In genomic region chr7:99325597-99326407, GRCh38 we compare ENCODE assay signal across 8 cellular contexts. TPM values are rescaled to one million over a fixed set of nuclear protein-coding genes. Genes with fewer than 3 reads are reported as not detected.
A peak's percentile ranks its signal among the peaks of the same experiment; 100 is the strongest.
DNase-seq lines count a peak whose midpoint lies in the region; ATAC-seq and TF ChIP-seq lines count a peak whose summit lies in the region.

ARPC1A (plus strand) TSS chr7:99325898; CDS start chr7:99333354, 7,456 bp downstream.

- H3K36me3 ChIP-seq in IMR-90 (ENCODE audit: control insufficient read depth, insufficient read depth, low read length) (no peaks in the 10 kb centered on the region), OCI-LY7 (ENCODE audit: insufficient read depth, low read length) (peaks cover 10% of the 10 kb centered on the region)

- H2AK5ac ChIP-seq in IMR-90 (ENCODE audit: low read depth, low read length): peak within 1 kb of the TSS; percentile 85

- TF ChIP-seq POLR2A in IMR-90 (IDR thresholded peaks at IDR 0.05; ENCODE audit: low read depth, low read length): peak; percentile 75

- H3K79me2 ChIP-seq in OCI-LY7 (ENCODE audit: insufficient read depth, low read depth, low read length): peaks cover 47% of the 10 kb centered on the region

- H2BK120ac ChIP-seq in IMR-90 (ENCODE audit: low read depth, low read length): 0 out of 2 replicates have a peak within 1 kb of the TSS, but pooled peaks have one; percentile 73

- H4K20me1 ChIP-seq in IMR-90 (ENCODE audit: insufficient read depth, low read length) (peaks cover 18% of the 10 kb centered on the region), OCI-LY7 (ENCODE audit: insufficient read depth, low read length) (0 out of 2 replicates have a peak, but pooled peaks cover 13% of the 10 kb centered on the region)

- peak; percentile 36 for TF ChIP-seq RAD21 in IMR-90 (IDR thresholded peaks at IDR 0.05; ENCODE audit: low read length)

- in situ Hi-C loops in IMR-90 (cut with MboI; ENCODE audit: low sequenced_read_pairs): no loop called here

- H2BK5ac ChIP-seq in IMR-90 (ENCODE audit: low read depth, low read length, poor library complexity, severe bottlenecking): peak within 1 kb of the TSS; percentile 82

- H2AK9ac ChIP-seq in IMR-90 (replicated peaks; ENCODE audit: low read depth, low read length, poor library complexity): peak within 1 kb of the TSS; percentile 96

- H3K9me1 ChIP-seq in IMR-90 (ENCODE audit: insufficient read depth, low read length): 0 out of 2 replicates have a peak, but pooled peaks cover 3% of the 10 kb centered on the region

- H2AFZ ChIP-seq in IMR-90 (replicated peaks; ENCODE audit: low read length, poor library complexity) (peak within 1 kb of the TSS; percentile 97), OCI-LY7 (ENCODE audit: low read length) (peak within 1 kb of the TSS; percentile 43)

- H3K18ac ChIP-seq in IMR-90 (ENCODE audit: low read depth, low read length): peak within 1 kb of the TSS; percentile 56

- H4K5ac ChIP-seq in IMR-90 (ENCODE audit: low read depth, low read length): peak within 1 kb of the TSS; percentile 92

- H4K8ac ChIP-seq in IMR-90 (ENCODE audit: low read depth in 2 of 2, low read length in 2 of 2): peak within 1 kb of the TSS; percentile 84 to 100

- peaks cover 9 to 30% of the 10 kb centered on the region in 2 experiments; a peak in 3 of 4 replicates for H3K79me1 ChIP-seq in IMR-90 (ENCODE audit: low read depth in 1 of 2, low read length in 2 of 2)

- peak; percentile 88 for DNase-seq in DMS 273 treated with DMSO at 0.1 percent for 48 hours (lab: John Stamatoyannopoulos, UW)
- peak; percentile 91 for DNase-seq in IMR-90
- DNase-seq in OCI-LY7 (ENCODE audit: low spot score): peak; percentile 93
- peak; percentile 92 for DNase-seq in activated T-cell treated with anti-CD3 and anti-CD28 coated beads for 1 hour (ENCODE audit: low read depth)
- peak; percentile 89 for DNase-seq in epidermal melanocyte (ENCODE audit: insufficient read length, low spot score)
- DNase-seq in middle frontal gyrus (ENCODE audit: extremely low spot score, low spot score): peak; percentile 83
- peak; percentile 85 to 86 for DNase-seq in stimulated activated CD8-positive, alpha-beta memory T cell treated with anti-CD3 and anti-CD28 coated beads, Interleukin-2, amount 100 ng/mL, for 1 hour (ENCODE audit: low read depth in 2 of 2)

- BruUV-seq in IMR-90 (replicated peaks; lab: Mats Ljungman, UMichigan): no TSS peak
- no TSS peak for BruUV-seq in OCI-LY7 (replicated peaks; lab: Mats Ljungman, UMichigan)

- POLR2A ChIA-PET in IMR-90 (lab: Charles Lee; ENCODE audit: unreplicated experiment) (interaction anchor here (0.6 to 0.9 kb wide), 2 partner anchors 20 to 184 kb away, joined by 3 to 6 read pairs; no protein-coding TSS in a partner anchor), OCI-LY7 (lab: Charles Lee) (interaction anchor here (0.5 to 2.9 kb wide), 7 partner anchors 9 to 1077 kb away, joined by 3 to 8 read pairs (median 3); partner anchors contain the start of genes BUD31 and PDAP1)

- dilution Hi-C loops in IMR-90 (cut with HindIII; ENCODE audit: low sequenced_read_pairs, unreplicated experiment): no loop called here

- H3K9ac ChIP-seq in IMR-90 (ENCODE audit: low read depth, low read length): peak within 1 kb of the TSS; percentile 88

- 0 out of 2 replicates have a peak, but pooled peaks cover 2% of the 10 kb centered on the region for H3K4me1 ChIP-seq in IMR-90 (ENCODE audit: control insufficient read depth, insufficient read depth, low read length)
- peaks cover 19% of the 10 kb centered on the region for H3K4me1 ChIP-seq in OCI-LY7 (ENCODE audit: insufficient read depth, low read length, poor library complexity, severe bottlenecking)

- peak within 1 kb of the TSS; percentile 95 for H4K91ac ChIP-seq in IMR-90 (ENCODE audit: insufficient read depth, low read depth, low read length)

- peak; percentile 87 for ATAC-seq in GM21528 (IDR thresholded peaks at IDR 0.05; ENCODE audit: low FRiP score, unreplicated experiment)
- peak; percentile 94 for ATAC-seq in IMR-90 (ENCODE audit: low read depth)

- H3K9me3 ChIP-seq in IMR-90 (ENCODE audit: control insufficient read depth, insufficient read depth, low read length) (no peaks in the 10 kb centered on the region), OCI-LY7 (ENCODE audit: low read length) (no peaks in the 10 kb centered on the region)

- H3K4ac ChIP-seq in IMR-90 (ENCODE audit: low read depth, low read length): peak within 1 kb of the TSS; percentile 100

- intact Hi-C loops in IMR-90 (cut with micrococcal nuclease): loop anchor here (5.0 kb wide), 2 partner anchors 184 to 284 kb away; partner anchors contain the start of gene SMURF1
- intact Hi-C loops in OCI-LY7 (cut with micrococcal nuclease; ENCODE audit: unreplicated experiment): loop anchor here (1.0 to 5.0 kb wide), 2 partner anchors 80 to 284 kb away; no protein-coding TSS in a partner anchor

- H3K56ac ChIP-seq in IMR-90 (ENCODE audit: extremely low read depth, insufficient read depth, low read length): peak within 1 kb of the TSS; percentile 79

- H3K4me3 ChIP-seq in IMR-90 (ENCODE audit: insufficient read depth, low read depth, low read length): peak within 1 kb of the TSS; percentile 82
- peak within 1 kb of the TSS; percentile 87 for H3K4me3 ChIP-seq in OCI-LY7 (ENCODE audit: low read depth, low read length, poor library complexity, severe bottlenecking)

- H2BK15ac ChIP-seq in IMR-90 (ENCODE audit: low read depth, low read length): no peak within 1 kb of the TSS

- H3K9me2 ChIP-seq in OCI-LY7 (ENCODE audit: insufficient read depth, low read length): no peaks in the 10 kb centered on the region

- no peak within 1 kb of the TSS for H2BK20ac ChIP-seq in IMR-90 (ENCODE audit: low read depth, low read length)

- CTCF ChIA-PET in IMR-90 (lab: Yijun Ruan, JAX): interaction anchor here (0.6 kb wide), 1 partner anchor 10 kb away, joined by 7 read pairs; no protein-coding TSS in a partner anchor
- CTCF ChIA-PET in OCI-LY7 (lab: Charles Lee; ENCODE audit: unreplicated experiment): interaction anchor here (0.6 kb wide), 1 partner anchor 82 kb away, joined by 3 read pairs; no protein-coding TSS in a partner anchor

- peak within 1 kb of the TSS; percentile 100 for H3K23ac ChIP-seq in IMR-90 (ENCODE audit: low read depth, low read length)

- H3K27ac ChIP-seq in IMR-90 (ENCODE audit: insufficient read depth, low read length): peak within 1 kb of the TSS; percentile 86
- peak within 1 kb of the TSS; percentile 16 for H3K27ac ChIP-seq in OCI-LY7 (ENCODE audit: low read depth, low read length, poor library complexity, severe bottlenecking)

- peak within 1 kb of the TSS; percentile 100 for H3K14ac ChIP-seq in IMR-90 (replicated peaks; ENCODE audit: low read depth, low read length)

- TF ChIP-seq CTCF in IMR-90 (conservative IDR thresholded peaks at IDR 0.05; ENCODE audit: low read depth, low read length): peak; percentile 33
- TF ChIP-seq CTCF in OCI-LY7 (conservative IDR thresholded peaks at IDR 0.05; ENCODE audit: low read length): 0 out of 2 replicates have a peak, but pooled peaks have one; percentile 14

- H3K4me2 ChIP-seq in IMR-90 (ENCODE audit: low read depth, low read length): peak within 1 kb of the TSS; percentile 94
- peak within 1 kb of the TSS; percentile 92 for H3K4me2 ChIP-seq in OCI-LY7 (ENCODE audit: low read length)

- H3K27me3 ChIP-seq in IMR-90 (ENCODE audit: control insufficient read depth, insufficient read depth, low read length): no peaks in the 10 kb centered on the region

- WGBS in IMR-90 (ENCODE audit: extremely low coverage in 2 of 2, insufficient read length in 1 of 2), 2 experiments: 0% methylated on average over 16 of the region's 82 CpGs; no CpG with 5 or more reads in 1 of the 2 experiments

TF ChIP-seq in IMR-90, 13 proteins besides CTCF, POLR2A, EP300 and RAD21 (continues in another document):
- TF ChIP-seq BHLHE40 (IDR thresholded peaks at IDR 0.05; ENCODE audit: low read depth, low read length) (no peak), MAFK (IDR thresholded peaks at IDR 0.05; ENCODE audit: low read depth, low read length) (no peak), FOS (IDR thresholded peaks at IDR 0.05; ENCODE audit: low read depth, low read length) (0 out of 2 replicates have a peak, but pooled peaks have one; percentile 14), MAZ (IDR thresholded peaks at IDR 0.05; ENCODE audit: borderline replicate concordance, low read depth, low read length) (peak; percentile 64; the same call in 1 of the 2 replicates), USF2 (IDR thresholded peaks at IDR 0.05; ENCODE audit: low read depth, low read length) (no peak), SMC3 (IDR thresholded peaks at IDR 0.05; ENCODE audit: low read depth, low read length) (0 out of 2 replicates have a peak, but pooled peaks have one; percentile 7), RCOR1 (IDR thresholded peaks at IDR 0.05; ENCODE audit: insufficient replicate concordance, low read length) (peak; percentile 29), MXI1 (IDR thresholded peaks at IDR 0.05; ENCODE audit: borderline replicate concordance, low read depth, low read length) (no peak), ELK1 (IDR thresholded peaks at IDR 0.05; ENCODE audit: borderline replicate concordance, low read depth, low read length) (no peak), CHD1 (IDR thresholded peaks at IDR 0.05; ENCODE audit: low read depth, low read length) (no peak), CEBPB (IDR thresholded peaks at IDR 0.05; ENCODE audit: low read depth, low read length) (peak; percentile 12; the same call in 1 of the 2 replicates), RFX5 (IDR thresholded peaks at IDR 0.05; ENCODE audit: low read depth, low read length) (no peak)

RNA-seq across cellular contexts. Expression of gene ARPC1A, which starts in this region (rescaled TPM):
- total RNA-seq in IMR-90 (2012; rRNA removed): 321 and 327 TPM in 2 replicates
- 253 and 260 TPM in 2 replicates for polyA plus RNA-seq in IMR-90 (2012; rRNA removed)
- polyA plus RNA-seq in IMR-90 (2012; cell fraction: cytosol; rRNA removed): 307 and 343 TPM in 2 replicates
- polyA plus RNA-seq in IMR-90 (2012; cell fraction: nucleus; rRNA removed; ENCODE audit: low replicate concordance): 103 and 113 TPM in 2 replicates
- total RNA-seq in OCI-LY7 (2014; rRNA removed; shearing (Covaris generic)): 51.0 and 71.8 TPM in 2 replicates
- total RNA-seq in OCI-LY7 (2022): 101 and 108 TPM in 2 replicates

Comparison
In these comparisons a context has a peak if more than half of its experiments do, and no peak if none do; other contexts are left out.
1. Peak in every context shown above with its lines: DNase-seq, ATAC-seq, H3K4me3 ChIP-seq and H3K27ac ChIP-seq.